Comparison of ENCODE assay signal across 8 cellular contexts in the genomic region with DNA sequence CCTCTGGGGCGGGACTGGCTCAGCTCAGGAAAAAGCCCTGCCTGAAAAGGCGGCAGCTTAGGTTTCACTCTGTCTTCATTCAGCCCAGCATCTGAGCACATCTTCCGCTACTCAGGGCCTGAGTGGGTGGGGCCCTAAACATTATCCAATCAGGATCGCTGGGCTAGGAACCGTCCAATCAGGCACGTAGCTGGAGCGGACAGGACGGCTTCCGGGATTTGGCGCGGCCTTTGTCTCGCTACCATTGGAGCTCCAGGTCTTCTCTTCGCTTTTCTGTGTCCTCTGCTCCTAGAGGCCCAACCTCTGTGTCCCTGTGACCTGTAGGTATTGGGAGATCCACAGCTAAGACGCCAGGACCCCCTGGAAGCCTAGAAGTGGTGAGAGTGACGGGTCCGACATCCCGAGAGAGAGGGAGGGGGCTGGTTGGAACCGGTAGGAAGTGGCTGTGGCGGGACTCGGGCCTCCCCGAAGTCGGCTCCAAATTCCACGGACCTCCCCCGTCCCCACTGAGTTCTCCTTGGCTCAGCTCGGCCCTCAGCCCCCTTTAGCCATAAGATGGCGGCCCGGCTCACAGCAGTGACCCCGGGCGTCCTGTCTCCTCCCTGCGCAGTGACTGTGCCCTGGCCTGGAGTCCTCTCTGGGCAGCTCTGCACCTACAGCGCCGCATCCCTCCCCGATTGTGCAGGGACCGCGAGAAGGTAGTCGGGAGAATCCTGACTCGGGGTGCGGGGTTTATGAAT.
DNase-seq lines count a peak whose midpoint lies in the region; ATAC-seq lines count a peak whose summit lies in the region.

No MANE protein-coding gene starts in this region.

- H3K27me3 Mint-ChIP-seq in stimulated activated naive CD8-positive, alpha-beta T cell treated with anti-CD3 and anti-CD28 coated beads, Interleukin-15, amount 100 ng/mL, for 72 hours: no peaks in the 10 kb centered on the region

- H3K9me3 Mint-ChIP-seq in stimulated activated naive CD8-positive, alpha-beta T cell treated with anti-CD3 and anti-CD28 coated beads, Interleukin-15, amount 100 ng/mL, for 72 hours: peaks cover 8 to 14% of the 10 kb centered on the region in 2 donors

- peak overlapping the region; percentile 50 to 62 for H3K4me3 Mint-ChIP-seq in stimulated activated naive CD8-positive, alpha-beta T cell treated with anti-CD3 and anti-CD28 coated beads, Interleukin-15, amount 100 ng/mL, for 72 hours

- DNase-seq in Ammon's horn (ENCODE audit: low spot score) (peak; percentile 89), NCI-H187 treated with DMSO at 0.1 percent for 48 hours (lab: John Stamatoyannopoulos, UW) (peak; percentile 91), astrocyte of the hippocampus (ENCODE audit: low read depth, low spot score) (peak; percentile 77), kidney tubule cell (ENCODE audit: low spot score) (peak; percentile 74)
- peak in 1 of 2 donors; percentile 52 for DNase-seq in stimulated activated naive CD8-positive, alpha-beta T cell treated with anti-CD3 and anti-CD28 coated beads, Interleukin-15, amount 100 ng/mL, for 72 hours
- DNase-seq in stimulated activated naive CD4-positive, alpha-beta T cell treated with Interleukin-2 at 50 U/mL for 16 hours (lab: John Stamatoyannopoulos, UW): no peak

- no peaks in the 10 kb centered on the region for H3K4me1 Mint-ChIP-seq in stimulated activated naive CD8-positive, alpha-beta T cell treated with anti-CD3 and anti-CD28 coated beads, Interleukin-15, amount 100 ng/mL, for 72 hours

- peak; percentile 83 for ATAC-seq in stimulated activated naive CD8-positive, alpha-beta T cell treated with anti-CD3 and anti-CD28 coated beads, Interleukin-15, amount 100 ng/mL, for 72 hours
- ATAC-seq in HG03045 (IDR thresholded peaks at IDR 0.05; ENCODE audit: unreplicated experiment): no peak
- ATAC-seq in HG03571 (IDR thresholded peaks at IDR 0.05; ENCODE audit: unreplicated experiment): no peak

- H3K27ac Mint-ChIP-seq in stimulated activated naive CD8-positive, alpha-beta T cell treated with anti-CD3 and anti-CD28 coated beads, Interleukin-15, amount 100 ng/mL, for 72 hours: peak overlapping the region; percentile 34 to 74
